22 cellular contexts compared by ENCODE assay signal in the genomic region with DNA sequence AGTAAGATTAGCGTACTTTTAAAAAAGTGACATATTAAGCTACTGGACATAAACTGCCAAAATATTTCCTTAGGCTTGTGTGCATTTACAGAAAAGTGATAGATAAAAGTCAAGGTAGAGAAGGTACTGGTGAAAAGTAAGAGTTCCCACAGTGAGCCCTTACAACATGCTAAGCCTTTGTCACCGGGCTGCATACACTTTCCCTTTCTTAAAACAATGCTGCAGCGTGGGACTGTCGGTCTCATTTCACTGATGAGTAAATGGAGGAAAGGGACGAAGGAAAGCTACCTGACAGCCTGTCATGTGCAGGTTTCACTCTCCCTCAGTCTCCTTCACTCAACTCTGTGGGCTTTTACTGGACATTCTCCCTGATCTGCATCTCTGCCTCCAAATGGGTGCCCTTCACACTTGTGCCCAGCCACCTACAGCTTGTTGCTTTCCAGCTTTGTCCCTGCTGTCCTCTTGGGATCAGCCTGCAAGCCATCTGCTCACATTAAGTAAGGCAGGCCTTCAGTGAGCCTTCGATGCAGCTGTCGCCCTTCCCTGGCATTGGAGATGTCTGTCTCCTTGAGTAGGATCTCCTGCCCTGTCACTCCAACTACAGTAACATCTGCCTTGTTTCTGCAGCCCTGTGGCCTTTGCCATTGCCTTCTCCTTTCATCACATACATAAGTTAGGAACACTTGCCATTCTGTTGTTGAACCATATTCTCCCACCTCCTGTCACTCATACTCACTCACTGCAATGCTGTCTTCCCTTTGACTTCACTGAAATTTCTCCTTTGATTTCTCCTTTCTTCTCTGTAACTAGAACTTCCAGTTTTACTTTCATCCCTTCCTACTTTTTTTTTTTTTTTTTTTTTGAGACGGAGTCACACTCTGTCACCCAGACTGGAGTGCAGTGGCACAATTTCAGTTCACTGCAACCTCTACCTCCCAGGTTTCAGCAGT. TPM values are rescaled to one million over a fixed set of nuclear protein-coding genes. Genes with fewer than 3 reads are reported as not detected.
A peak's percentile ranks its signal among the peaks of the same experiment; 100 is the strongest.
DNase-seq lines count a peak whose midpoint lies in the region; ATAC-seq, FAIRE-seq and TF ChIP-seq lines count a peak whose summit lies in the region.
"Had no signal": no experiment of that assay in that cellular context is flagged by ENCODE, and none has a peak within 500 bp of the region (broad histone marks: within the 10 kb centered on the region; RNA-seq: fewer than 3 reads in every experiment).

No MANE protein-coding gene starts in this region.

- H3K4me1 Mint-ChIP-seq in CD4-positive, alpha-beta memory T cell = peaks cover 0 to 22% (median 12%) of the 10 kb centered on the region in 4 donors
- no peaks in the 10 kb centered on the region for H3K4me1 Mint-ChIP-seq in endodermal cell
- H3K4me1 Mint-ChIP-seq: neural progenitor cell had no signal

- peak overlapping the region; percentile 45 to 91 (median 87) for H3K27ac Mint-ChIP-seq in CD4-positive, alpha-beta memory T cell
- no peak overlapping the region for H3K27ac Mint-ChIP-seq in endodermal cell
- H3K27ac Mint-ChIP-seq: neural progenitor cell had no signal

- CTCF ChIA-PET in A549 (lab: Yijun Ruan, JAX) = no interaction called here
- CTCF ChIA-PET in CD4-positive, alpha-beta memory T cell (lab: Charles Lee; ENCODE audit: partially characterized antibody) = interaction anchor here (1.3 kb wide), 1 partner anchor 57 kb away, joined by 4 read pairs; no protein-coding TSS in a partner anchor

- H3K4me3 ChIP-seq in A549 (no peak overlapping the region), endodermal cell (ENCODE audit: low read length) (no peak overlapping the region), mucosa of descending colon (no peak overlapping the region)
- H3K4me3 ChIP-seq in CD4-positive, alpha-beta memory T cell (ENCODE audit: low read length in 2 of 2) = no peak overlapping the region
- H3K4me3 ChIP-seq: lung, neural progenitor cell, Peyer's patch, tibial artery had no signal

- H3K9me3 ChIP-seq in A549 (no peaks in the 10 kb centered on the region), endodermal cell (ENCODE audit: control insufficient read depth, low read length) (no peaks in the 10 kb centered on the region), mucosa of descending colon (no peaks in the 10 kb centered on the region)
- no peaks in the 10 kb centered on the region for H3K9me3 ChIP-seq in CD4-positive, alpha-beta memory T cell (ENCODE audit: control insufficient read depth in 1 of 2, low read length in 2 of 2)
- H3K9me3 ChIP-seq: BE2C, Peyer's patch, tibial artery had no signal

- no peak for FAIRE-seq in A549 (lab: Jason Lieb, UNC)
- FAIRE-seq: endometrium, frontal cortex had no signal

- TF ChIP-seq RAD21 in A549 (conservative IDR thresholded peaks at IDR 0.05 in 1 of 2, IDR thresholded peaks at IDR 0.05 in 1 of 2) = no peak

- intact Hi-C loops in CD4-positive, alpha-beta memory T cell (cut with micrococcal nuclease) = no loop called here
- intact Hi-C loops in mucosa of descending colon (cut with DNase I, micrococcal nuclease) = no loop called here

- no peak overlapping the region for H3K9ac ChIP-seq in endodermal cell (ENCODE audit: extremely low read depth, low read length, poor library complexity, severe bottlenecking)
- H3K9ac ChIP-seq: neural progenitor cell had no signal

- H3K27ac ChIP-seq in A549 (no peak overlapping the region), endodermal cell (ENCODE audit: low read depth, low read length) (peak overlapping the region; percentile 53)
- no peak overlapping the region for H3K27ac ChIP-seq in CD4-positive, alpha-beta memory T cell (ENCODE audit: low read depth, low read length)
- H3K27ac ChIP-seq: neural progenitor cell, Peyer's patch, tibial artery had no signal

- peak; percentile 33 to 34; a peak in 4 of 6 replicates for ATAC-seq in A549
- ATAC-seq in mucosa of descending colon = no peak
- ATAC-seq: activated CD4-positive, CD25-positive, alpha-beta regulatory T cell treated with anti-CD3 and anti-CD28 coated beads, Interleukin-2, amount 50 U/mL, for 24 hours; sciatic nerve had no signal

- H3K27me3 Mint-ChIP-seq in CD4-positive, alpha-beta memory T cell = no peaks in the 10 kb centered on the region
- no peaks in the 10 kb centered on the region for H3K27me3 Mint-ChIP-seq in endodermal cell (ENCODE audit: insufficient read depth)

- H3K4me1 ChIP-seq in A549 = no peaks in the 10 kb centered on the region
- no peaks in the 10 kb centered on the region for H3K4me1 ChIP-seq in CD4-positive, alpha-beta memory T cell (ENCODE audit: insufficient read depth, low read length)
- H3K4me1 ChIP-seq in endodermal cell (ENCODE audit: control insufficient read depth, insufficient read depth, low read length) = no peaks in the 10 kb centered on the region
- no peaks in the 10 kb centered on the region for H3K4me1 ChIP-seq in mucosa of descending colon (ENCODE audit: low read depth)
- H3K4me1 ChIP-seq: BE2C, neural progenitor cell, Peyer's patch, tibial artery had no signal

- H3K36me3 Mint-ChIP-seq in CD4-positive, alpha-beta memory T cell = peaks cover 35 to 63% of the 10 kb centered on the region in 2 donors
- peaks cover 68% of the 10 kb centered on the region for H3K36me3 Mint-ChIP-seq in endodermal cell (ENCODE audit: low read depth)

- no peaks in the 10 kb centered on the region for H3K9me3 Mint-ChIP-seq in CD4-positive, alpha-beta memory T cell
- H3K9me3 Mint-ChIP-seq in endodermal cell = no peaks in the 10 kb centered on the region
- H3K9me3 Mint-ChIP-seq: neural progenitor cell had no signal

- TF ChIP-seq CTCF in A549 (IDR thresholded peaks at IDR 0.05) = no peak
- no peak for TF ChIP-seq CTCF in endodermal cell (conservative IDR thresholded peaks at IDR 0.05)
- TF ChIP-seq CTCF in mucosa of descending colon (IDR thresholded peaks at IDR 0.05) = no peak

- TF ChIP-seq POLR2A in A549 (IDR thresholded peaks at IDR 0.05; ENCODE audit: low read length) = no peak

- TF ChIP-seq EP300 in A549 (IDR thresholded peaks at IDR 0.05) = no peak

- no peak for DNase-seq in A549 (ENCODE audit: low read depth in 1 of 2, low spot score in 1 of 2)
- DNase-seq in CD4-positive, alpha-beta memory T cell = no peak
- DNase-seq in NCI-H82 (lab: John Stamatoyannopoulos, UW) = peak; percentile 96
- DNase-seq in endodermal cell = no peak
- no peak for DNase-seq in mucosa of descending colon
- DNase-seq in inferior parietal cortex (ENCODE audit: extremely low spot score) = no peak
- DNase-seq in activated CD4-positive, alpha-beta T cell treated with anti-CD3 and anti-CD28 coated beads for 1 hour = no peak
- DNase-seq in NCI-H2227 treated with DMSO at 0.1 percent for 48 hours (lab: John Stamatoyannopoulos, UW) = no peak
- DNase-seq: BE2C; DND-41; NCI-H187; NCI-H510A treated with DMSO at 0.1 percent for 48 hours; Peyer's patch; stimulated activated CD4-positive, alpha-beta T cell treated with anti-CD3 and anti-CD28 coated beads, Interleukin-4, amount 100 ng/mL, for 4 hours; SW 1271; tibial artery had no signal

- H3K4me2 ChIP-seq in A549 = no peak overlapping the region
- H3K4me2 ChIP-seq: neural progenitor cell had no signal

- WGBS in A549 (ENCODE audit: missing lambda C conversion rate) = 91% methylated on average over 8 of the region's 8 CpGs
- WGBS in endodermal cell (ENCODE audit: insufficient coverage in 1 of 2, insufficient read length in 1 of 2), 2 experiments = 92 to 96% methylated on average over 3 to 8 of the region's 8 CpGs

- H3K36me3 ChIP-seq in CD4-positive, alpha-beta memory T cell (ENCODE audit: insufficient read depth, low read length) = peaks cover 38% of the 10 kb centered on the region
- H3K36me3 ChIP-seq in endodermal cell (ENCODE audit: control insufficient read depth, insufficient read depth, low read length) (peaks cover 84% of the 10 kb centered on the region), mucosa of descending colon (ENCODE audit: low read depth) (peaks cover 14% of the 10 kb centered on the region)

- POLR2A ChIA-PET in A549 (lab: Yijun Ruan, JAX) = no interaction called here
- POLR2A ChIA-PET in CD4-positive, alpha-beta memory T cell (lab: Charles Lee; ENCODE audit: partially characterized antibody) = no interaction called here

- no peaks in the 10 kb centered on the region for H3K27me3 ChIP-seq in CD4-positive, alpha-beta memory T cell (ENCODE audit: insufficient read depth, low read length)
- H3K27me3 ChIP-seq in endodermal cell (ENCODE audit: control insufficient read depth, insufficient read depth, low read length, poor library complexity, severe bottlenecking) = no peaks in the 10 kb centered on the region
- H3K27me3 ChIP-seq: BE2C, neural progenitor cell, Peyer's patch, tibial artery had no signal

- H3K4me3 Mint-ChIP-seq in CD4-positive, alpha-beta memory T cell = peak overlapping the region in 1 of 8 donors; percentile 18
- H3K4me3 Mint-ChIP-seq in endodermal cell = no peak overlapping the region
- H3K4me3 Mint-ChIP-seq: neural progenitor cell had no signal

TF ChIP-seq in A549, 52 proteins besides CTCF, POLR2A, EP300 and RAD21:
- TF ChIP-seq SREBF2 (IDR thresholded peaks at IDR 0.05) = no peak
- TF ChIP-seq MYC (IDR thresholded peaks at IDR 0.05; ENCODE audit: borderline replicate concordance, low read length) = no peak
- TF ChIP-seq, protein P1, sequence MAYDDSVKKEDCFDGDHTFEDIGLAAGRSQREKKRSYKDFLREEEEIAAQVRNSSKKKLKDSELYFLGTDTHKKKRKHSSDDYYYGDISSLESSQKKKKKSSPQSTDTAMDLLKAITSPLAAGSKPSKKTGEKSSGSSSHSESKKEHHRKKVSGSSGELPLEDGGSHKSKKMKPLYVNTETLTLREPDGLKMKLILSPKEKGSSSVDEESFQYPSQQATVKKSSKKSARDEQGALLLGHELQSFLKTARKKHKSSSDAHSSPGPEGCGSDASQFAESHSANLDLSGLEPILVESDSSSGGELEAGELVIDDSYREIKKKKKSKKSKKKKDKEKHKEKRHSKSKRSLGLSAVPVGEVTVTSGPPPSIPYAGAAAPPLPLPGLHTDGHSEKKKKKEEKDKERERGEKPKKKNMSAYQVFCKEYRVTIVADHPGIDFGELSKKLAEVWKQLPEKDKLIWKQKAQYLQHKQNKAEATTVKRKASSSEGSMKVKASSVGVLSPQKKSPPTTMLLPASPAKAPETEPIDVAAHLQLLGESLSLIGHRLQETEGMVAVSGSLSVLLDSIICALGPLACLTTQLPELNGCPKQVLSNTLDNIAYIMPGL (CRISPR knock-in tag; IDR thresholded peaks at IDR 0.05; ENCODE audit: borderline replicate concordance) = no peak
- no peak for TF ChIP-seq HOXB13 (CRISPR knock-in tag; IDR thresholded peaks at IDR 0.05; ENCODE audit: low read depth)

RNA-seq across cellular contexts. Expression of a gene that starts 9.3 kb away (rescaled TPM):
- polyA plus RNA-seq in A549 (2011; rRNA removed) (1.4 and 1.5 TPM in 2 replicates), A549 (2017; fragmentation: RNase III; extraction: RNeasy Plus Mini Kit Qiagen cat#74134 plus additional on column Dnase treatment) (0.83 to 1.3 TPM (median 1.3 TPM) in 3 replicates)
- 3.6 and 3.8 TPM in 2 replicates for polyA plus RNA-seq in A549 (2012; cell fraction: cytosol; rRNA removed)
- polyA plus RNA-seq in A549 (2012; cell fraction: nucleus; rRNA removed) = 2.6 and 3.4 TPM in 2 replicates
- polyA minus RNA-seq in A549 (2011; rRNA and poly(A)+ RNA removed) = 0.37 and 0.73 TPM in 2 replicates
- under 1 TPM; 0.42 to 0.47 TPM for total RNA-seq in CD4-positive, alpha-beta memory T cell
- polyA plus RNA-seq in CD4-positive, alpha-beta memory T cell = 1 to 10 TPM; 3.8 to 6.5 TPM
- total RNA-seq in endodermal cell (under 1 TPM in 1 of 2 donors, not detected in 1; 0.70 TPM), mucosa of descending colon (not detected)
- 0.21 TPM for polyA plus RNA-seq in endodermal cell (2013, experiment 1 of 2)
- polyA plus RNA-seq in endodermal cell (2013, experiment 2 of 2) = 0.62 TPM
